19 cellular contexts compared by ENCODE assay signal in genomic region chr22:50672041-50672440, GRCh38. TPM values are rescaled to one million over a fixed set of nuclear protein-coding genes. Genes with fewer than 3 reads are reported as not detected.
DNase-seq lines count a peak whose midpoint lies in the region; ATAC-seq, FAIRE-seq and TF ChIP-seq lines count a peak whose summit lies in the region.
"Had no signal": no experiment of that assay in that cellular context is flagged by ENCODE, and none has a peak within 500 bp of the region (broad histone marks: within the 10 kb centered on the region; RNA-seq: fewer than 3 reads in every experiment).

No MANE protein-coding gene starts in this region.

- H3K4me1 Mint-ChIP-seq in activated T-helper 2 cell treated with anti-CD3 and anti-CD28 coated beads, Interferon-gamma antibody, Interleukin-2, Interleukin-4, amounts not matched to agents 10 μg/mL and 5 μg/mL and 100 μg/mL, durations not matched to agents 14 hours and 24 hours and 36 hours (ENCODE audit: low read depth): peaks cover 3% of the 10 kb centered on the region

- no peak for TF ChIP-seq CTCF in heart left ventricle (IDR thresholded peaks at IDR 0.05)
- TF ChIP-seq CTCF in kidney (IDR thresholded peaks at IDR 0.05; ENCODE audit: borderline replicate concordance, extremely low read depth, insufficient read depth): no peak

- peak overlapping the region in 8 of 12 donors; percentile 5 to 74 (median 30) for H3K4me3 ChIP-seq in heart left ventricle
- no peak overlapping the region for H3K4me3 ChIP-seq in kidney (ENCODE audit: low read length in 2 of 2)
- H3K4me3 ChIP-seq: A549, GM12878, MG63 had no signal

- no peak overlapping the region for H3K27ac Mint-ChIP-seq in activated T-helper 2 cell treated with anti-CD3 and anti-CD28 coated beads, Interferon-gamma antibody, Interleukin-2, Interleukin-4, amounts not matched to agents 10 μg/mL and 5 μg/mL and 100 μg/mL, durations not matched to agents 14 hours and 24 hours and 36 hours

- peaks cover 0 to 39% (median 7%) of the 10 kb centered on the region in 12 donors for H3K4me1 ChIP-seq in heart left ventricle
- peaks cover 0 to 3% of the 10 kb centered on the region in 2 donors for H3K4me1 ChIP-seq in kidney (ENCODE audit: control insufficient read depth in 1 of 2, insufficient read depth in 1 of 2, low read depth in 1 of 2, low read length in 2 of 2)

- H3K27ac ChIP-seq in heart left ventricle (peak overlapping the region; percentile 70 to 98 (median 92)), kidney (ENCODE audit: low read depth in 2 of 2, low read length in 2 of 2) (peak overlapping the region; percentile 33 to 71)
- H3K27ac ChIP-seq: A549 had no signal

- no peak for TF ChIP-seq POLR2A in heart left ventricle (IDR thresholded peaks at IDR 0.05)

- DNase-seq in heart left ventricle: no peak
- no peak for DNase-seq in cardiac septum (ENCODE audit: low spot score)
- DNase-seq in kidney: no peak
- DNase-seq in posterior vena cava (ENCODE audit: low spot score): peak; percentile 82
- no peak for DNase-seq in stimulated activated naive CD4-positive, alpha-beta T cell treated with Interleukin-2 at 50 U/mL for 16 hours (lab: John Stamatoyannopoulos, UW)
- DNase-seq in activated T-helper 2 cell treated with anti-CD3 and anti-CD28 coated beads, Interferon-gamma antibody, Interleukin-2, Interleukin-4, amounts not matched to agents 10 μg/mL and 5 μg/mL and 100 μg/mL, durations not matched to agents 14 hours and 24 hours and 36 hours (ENCODE audit: low spot score): no peak
- no peak for DNase-seq in stimulated activated CD8-positive, alpha-beta memory T cell treated with anti-CD3 and anti-CD28 coated beads, Interleukin-4, amount 100 ng/mL, for 48 hours
- no peak for DNase-seq in hepatic stellate cell (ENCODE audit: low spot score)
- DNase-seq: activated CD8-positive, alpha-beta T cell treated with anti-CD3 and anti-CD28 coated beads, Interleukin-2, amount 10 ng/mL, durations not matched to agents 7 days and 5 days; NCI-H187 treated with DMSO at 0.1 percent for 48 hours; NCI-H69; PC-3; stimulated activated CD4-positive, alpha-beta T cell treated with anti-CD3 and anti-CD28 coated beads, Interleukin-1b, Interleukin-23, amount 100 ng/mL, for 48 hours; transverse colon had no signal

- peak in 1 of 4 donors; percentile 6 for ATAC-seq in heart left ventricle
- ATAC-seq: activated CD8-positive, alpha-beta T cell treated with anti-CD3 and anti-CD28 coated beads, Interleukin-2, amount 10 ng/mL, durations not matched to agents 7 days and 5 days; GM12878; PC-3; SK-N-SH treated with all-trans-retinoic acid at 6 μM for 48 hours had no signal

- H3K9me3 Mint-ChIP-seq in activated T-helper 2 cell treated with anti-CD3 and anti-CD28 coated beads, Interferon-gamma antibody, Interleukin-2, Interleukin-4, amounts not matched to agents 10 μg/mL and 5 μg/mL and 100 μg/mL, durations not matched to agents 14 hours and 24 hours and 36 hours: no peaks in the 10 kb centered on the region

- H3K36me3 ChIP-seq in heart left ventricle (peaks cover 0 to 13% (median 0%) of the 10 kb centered on the region in 9 donors), kidney (ENCODE audit: control insufficient read depth in 1 of 2, insufficient read depth in 2 of 2, low read length in 2 of 2) (no peaks in the 10 kb centered on the region)
- H3K36me3 ChIP-seq: MG63, transverse colon had no signal

- H3K9me3 ChIP-seq in heart left ventricle (no peaks in the 10 kb centered on the region), kidney (ENCODE audit: control insufficient read depth in 1 of 2, low read length in 2 of 2) (no peaks in the 10 kb centered on the region)
- H3K9me3 ChIP-seq: A549, MG63, transverse colon had no signal

- no peak overlapping the region for H3K4me3 Mint-ChIP-seq in activated T-helper 2 cell treated with anti-CD3 and anti-CD28 coated beads, Interferon-gamma antibody, Interleukin-2, Interleukin-4, amounts not matched to agents 10 μg/mL and 5 μg/mL and 100 μg/mL, durations not matched to agents 14 hours and 24 hours and 36 hours (ENCODE audit: low read depth)
- H3K4me3 Mint-ChIP-seq: activated CD8-positive, alpha-beta T cell treated with anti-CD3 and anti-CD28 coated beads, Interleukin-2, amount 10 ng/mL, durations not matched to agents 7 days and 5 days had no signal

- WGBS in heart left ventricle, 4 donors: 46 to 65% (median 56%) methylated on average over 8 of the region's 8 CpGs

- no peaks in the 10 kb centered on the region for H3K36me3 Mint-ChIP-seq in activated T-helper 2 cell treated with anti-CD3 and anti-CD28 coated beads, Interferon-gamma antibody, Interleukin-2, Interleukin-4, amounts not matched to agents 10 μg/mL and 5 μg/mL and 100 μg/mL, durations not matched to agents 14 hours and 24 hours and 36 hours (ENCODE audit: low read depth)

- peaks cover 53% of the 10 kb centered on the region for H3K27me3 Mint-ChIP-seq in activated T-helper 2 cell treated with anti-CD3 and anti-CD28 coated beads, Interferon-gamma antibody, Interleukin-2, Interleukin-4, amounts not matched to agents 10 μg/mL and 5 μg/mL and 100 μg/mL, durations not matched to agents 14 hours and 24 hours and 36 hours (ENCODE audit: low read depth)

- H3K27me3 ChIP-seq in heart left ventricle: peaks cover 4 to 57% (median 24%) of the 10 kb centered on the region in 9 donors
- H3K27me3 ChIP-seq: MG63 had no signal

- intact Hi-C loops in heart left ventricle (cut with DNase I) (loop anchor here in 6 of 10 donors (1.0 to 5.0 kb wide), 6 partner anchors 16 to 45 kb away; partner anchors contain the start of gene ARSA (in 4 of the 6)), cardiac septum (cut with DNase I) (loop anchor here (1.0 kb wide), 1 partner anchor 16 kb away; no protein-coding TSS in a partner anchor), kidney (cut with DNase I) (no loop called here), posterior vena cava (cut with DNase I) (no loop called here)
- intact Hi-C loops in activated T-helper 2 cell treated with anti-CD3 and anti-CD28 coated beads, Interferon-gamma antibody, Interleukin-2, Interleukin-4, amounts not matched to agents 10 μg/mL and 5 μg/mL and 100 μg/mL, durations not matched to agents 14 hours and 24 hours and 36 hours (cut with micrococcal nuclease): no loop called here

- no peak for FAIRE-seq in kidney (lab: Jason Lieb, UNC)
- FAIRE-seq: A549, colon, GM12878 had no signal

- H3K9ac ChIP-seq in kidney (ENCODE audit: low read length in 2 of 2): no peak overlapping the region

RNA-seq across cellular contexts. Expression of gene SHANK3, which starts 0.6 kb away (rescaled TPM):
- total RNA-seq in heart left ventricle: 10 to 100 TPM; 11.3 to 36.0 (median 21.9) TPM
- 10 to 100 TPM; 14.9 to 23.2 TPM for polyA plus RNA-seq in heart left ventricle
- total RNA-seq in cardiac septum: 25.9 TPM
- 40.5 TPM for total RNA-seq in kidney
- polyA plus RNA-seq in kidney (ENCODE audit: insufficient read depth, low read depth, low replicate concordance): 8.8 TPM
- total RNA-seq in posterior vena cava: 10 to 100 TPM; 24.2 to 34.4 TPM
- 0.16 and 0.25 TPM in 2 replicates for total RNA-seq in activated T-helper 2 cell treated with anti-CD3 and anti-CD28 coated beads, Interferon-gamma antibody, Interleukin-2, Interleukin-4, amounts not matched to agents 10 μg/mL and 5 μg/mL and 100 μg/mL, durations not matched to agents 14 hours and 24 hours and 36 hours

RNA-seq across cellular contexts. Expression of gene ARSA, which starts 44.1 kb away (rescaled TPM):
- total RNA-seq in heart left ventricle: 10 to 100 TPM; 19.1 to 40.5 (median 27.2) TPM
- polyA plus RNA-seq in heart left ventricle: 10 to 100 TPM; 16.7 to 25.0 TPM
- 33.7 TPM for total RNA-seq in cardiac septum
- 53.0 TPM for total RNA-seq in kidney
- polyA plus RNA-seq in kidney (ENCODE audit: insufficient read depth, low read depth, low replicate concordance): 52.8 TPM
- total RNA-seq in posterior vena cava: 10 to 100 TPM; 21.8 to 29.4 TPM
- 25.0 TPM in 2 replicates for total RNA-seq in activated T-helper 2 cell treated with anti-CD3 and anti-CD28 coated beads, Interferon-gamma antibody, Interleukin-2, Interleukin-4, amounts not matched to agents 10 μg/mL and 5 μg/mL and 100 μg/mL, durations not matched to agents 14 hours and 24 hours and 36 hours

Comparison
In these comparisons a context has a peak if more than half of its experiments do, and no peak if none do; other contexts are left out.
1. H3K4me3 ChIP-seq: peak in heart left ventricle (8 of 12); none in kidney (0 of 2).
2. intact Hi-C loops: an anchor here in heart left ventricle (1.0 to 5.0 kb wide) and cardiac septum (1.0 kb wide); none called in kidney, posterior vena cava and activated T-helper 2 cell treated with anti-CD3 and anti-CD28 coated beads, Interferon-gamma antibody, Interleukin-2, Interleukin-4, amounts not matched to agents 10 μg/mL and 5 μg/mL and 100 μg/mL, durations not matched to agents 14 hours and 24 hours and 36 hours.